In genomic region chrX:51743179-51743957, GRCh38 we compare ENCODE assay signal across 7 cellular contexts. TPM values are rescaled to one million over a fixed set of nuclear protein-coding genes. Genes with fewer than 3 reads are reported as not detected.
DNase-seq lines count a peak whose midpoint lies in the region; ATAC-seq and TF ChIP-seq lines count a peak whose summit lies in the region.

GSPT2 (plus strand) TSS chrX:51743442; CDS start chrX:51743627, 185 bp downstream.

- H3K4me3 Mint-ChIP-seq in activated CD8-positive, alpha-beta memory T cell treated with anti-CD3 and anti-CD28 coated beads, Interleukin-2, amount 10 ng/mL, durations not matched to agents 7 days and 5 days: peak within 1 kb of the TSS; percentile 82

- TF ChIP-seq CTCF in epithelial cell of proximal tubule (conservative IDR thresholded peaks at IDR 0.05; ENCODE audit: low read depth, low read length): no peak

- H3K4me1 Mint-ChIP-seq in activated CD8-positive, alpha-beta memory T cell treated with anti-CD3 and anti-CD28 coated beads, Interleukin-2, amount 10 ng/mL, durations not matched to agents 7 days and 5 days: peaks cover 18% of the 10 kb centered on the region

- H3K9me3 ChIP-seq in mucosa of rectum (ENCODE audit: control insufficient read depth in 2 of 2, low read length in 2 of 2): no peaks in the 10 kb centered on the region

- H3K4me1 ChIP-seq in mucosa of rectum (ENCODE audit: control insufficient read depth in 2 of 2, insufficient read depth in 2 of 2, low read length in 2 of 2): peaks cover 0 to 2% of the 10 kb centered on the region in 2 donors

- no peaks in the 10 kb centered on the region for H3K36me3 ChIP-seq in mucosa of rectum (ENCODE audit: control insufficient read depth in 2 of 2, insufficient read depth in 2 of 2, low read length in 2 of 2)

- ATAC-seq in GM18517 (IDR thresholded peaks at IDR 0.05; ENCODE audit: unreplicated experiment): peak; percentile 90
- ATAC-seq in HG02884 (IDR thresholded peaks at IDR 0.05; ENCODE audit: unreplicated experiment): peak; percentile 92
- ATAC-seq in activated CD8-positive, alpha-beta memory T cell treated with anti-CD3 and anti-CD28 coated beads, Interleukin-2, amount 10 ng/mL, durations not matched to agents 7 days and 5 days: peak; percentile 94

- H3K27ac ChIP-seq in mucosa of rectum (ENCODE audit: low read depth in 2 of 2, low read length in 2 of 2): peak within 1 kb of the TSS; percentile 35 to 47

- H3K9ac ChIP-seq in mucosa of rectum (ENCODE audit: low read depth in 1 of 2, low read length in 2 of 2): peak within 1 kb of the TSS; percentile 44 to 69

- H3K27me3 ChIP-seq in mucosa of rectum (ENCODE audit: control insufficient read depth in 2 of 2, insufficient read depth in 2 of 2, low read length in 2 of 2): peaks cover 0 to 9% of the 10 kb centered on the region in 2 donors

- H3K4me3 ChIP-seq in epithelial cell of proximal tubule (ENCODE audit: low read depth, low read length) (peak within 1 kb of the TSS; percentile 72), mucosa of rectum (ENCODE audit: low read length in 2 of 2) (peak within 1 kb of the TSS; percentile 76 to 80)

- peaks cover 2% of the 10 kb centered on the region for H3K9me3 Mint-ChIP-seq in activated CD8-positive, alpha-beta memory T cell treated with anti-CD3 and anti-CD28 coated beads, Interleukin-2, amount 10 ng/mL, durations not matched to agents 7 days and 5 days (ENCODE audit: low read depth)

- peaks cover 25% of the 10 kb centered on the region for H3K36me3 Mint-ChIP-seq in activated CD8-positive, alpha-beta memory T cell treated with anti-CD3 and anti-CD28 coated beads, Interleukin-2, amount 10 ng/mL, durations not matched to agents 7 days and 5 days

- H3K27me3 Mint-ChIP-seq in activated CD8-positive, alpha-beta memory T cell treated with anti-CD3 and anti-CD28 coated beads, Interleukin-2, amount 10 ng/mL, durations not matched to agents 7 days and 5 days: peaks cover 2% of the 10 kb centered on the region

- DNase-seq in NCI-H345 (lab: John Stamatoyannopoulos, UW) (peak; percentile 68), epithelial cell of proximal tubule (ENCODE audit: low read depth) (no peak)
- DNase-seq in activated CD8-positive, alpha-beta memory T cell treated with anti-CD3 and anti-CD28 coated beads, Interleukin-2, amount 10 ng/mL, durations not matched to agents 7 days and 5 days: peak; percentile 82
- peak; percentile 40 for DNase-seq in stimulated activated CD8-positive, alpha-beta memory T cell treated with anti-CD3 and anti-CD28 coated beads, Interleukin-4, amount 100 ng/mL, for 24 hours (ENCODE audit: low read depth)

- CTCF ChIA-PET in activated CD8-positive, alpha-beta memory T cell treated with anti-CD3 and anti-CD28 coated beads, Interleukin-2, amount 10 ng/mL, durations not matched to agents 7 days and 5 days (lab: Charles Lee): no interaction called here

- H3K27ac Mint-ChIP-seq in activated CD8-positive, alpha-beta memory T cell treated with anti-CD3 and anti-CD28 coated beads, Interleukin-2, amount 10 ng/mL, durations not matched to agents 7 days and 5 days: peak within 1 kb of the TSS; percentile 81

RNA-seq across cellular contexts. Expression of gene GSPT2, which starts in this region (rescaled TPM):
- total RNA-seq in activated CD8-positive, alpha-beta memory T cell treated with anti-CD3 and anti-CD28 coated beads, Interleukin-2, amount 10 ng/mL, durations not matched to agents 7 days and 5 days: 10 to 100 TPM in 1 of 2 experiments, 1 to 10 TPM in 1; 9.7 to 10.8 TPM
- 4.5 and 6.4 TPM in 2 replicates for total RNA-seq in epithelial cell of proximal tubule
